10 cellular contexts compared by ENCODE assay signal in the genomic region with DNA sequence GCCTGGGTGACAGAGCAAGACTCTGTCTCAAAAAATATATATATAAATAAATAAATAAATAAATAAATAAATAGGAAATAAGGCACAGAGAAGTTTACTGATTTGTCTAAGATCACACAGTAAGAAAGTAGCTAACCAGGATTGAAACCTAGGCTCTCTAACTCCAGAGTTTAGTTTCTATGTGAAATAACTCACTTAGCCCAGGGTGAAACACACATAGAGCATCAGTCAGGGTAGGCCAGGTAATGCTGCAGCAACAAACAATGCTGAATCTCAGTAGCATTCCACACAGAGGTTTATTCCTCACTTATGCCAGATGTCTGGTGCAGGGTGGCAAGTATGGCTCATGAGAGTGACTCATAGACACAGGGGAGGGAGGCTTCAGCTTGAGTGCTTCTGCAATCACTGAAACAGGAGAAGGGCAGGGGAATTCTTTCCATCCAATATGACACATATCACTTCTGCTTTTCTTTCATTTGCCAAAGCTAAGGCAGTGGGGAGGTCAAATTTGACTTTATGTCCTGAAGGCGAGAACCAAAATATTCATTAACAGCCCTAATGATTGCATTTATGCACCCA. TPM values are rescaled to one million over a fixed set of nuclear protein-coding genes. Genes with fewer than 3 reads are reported as not detected.
A peak's percentile ranks its signal among the peaks of the same experiment; 100 is the strongest.
DNase-seq lines count a peak whose midpoint lies in the region; ATAC-seq and TF ChIP-seq lines count a peak whose summit lies in the region.
"Had no signal": no experiment of that assay in that cellular context is flagged by ENCODE, and none has a peak within 500 bp of the region (broad histone marks: within the 10 kb centered on the region; RNA-seq: fewer than 3 reads in every experiment).

No MANE protein-coding gene starts in this region.

- H3K9me3 ChIP-seq in breast epithelium = no peaks in the 10 kb centered on the region

- peaks cover 6% of the 10 kb centered on the region for H3K4me1 Mint-ChIP-seq in MCF 10A (ENCODE audit: insufficient read depth, unreplicated experiment)
- peaks cover 4 to 5% of the 10 kb centered on the region in 2 donors for H3K4me1 Mint-ChIP-seq in stimulated activated naive B cell treated with anti-CD40 and anti-IgM and Interleukin-4, amounts not matched to agents 10 μg/mL and 1 μg/mL and 100 μg/mL, for 72 hours

- no peaks in the 10 kb centered on the region for H3K9me3 Mint-ChIP-seq in MCF 10A (ENCODE audit: unreplicated experiment)
- no peaks in the 10 kb centered on the region for H3K9me3 Mint-ChIP-seq in stimulated activated naive B cell treated with anti-CD40 and anti-IgM and Interleukin-4, amounts not matched to agents 10 μg/mL and 1 μg/mL and 100 μg/mL, for 72 hours

- H3K4me3 Mint-ChIP-seq in MCF 10A (ENCODE audit: unreplicated experiment) = no peak overlapping the region
- H3K4me3 Mint-ChIP-seq in stimulated activated naive B cell treated with anti-CD40 and anti-IgM and Interleukin-4, amounts not matched to agents 10 μg/mL and 1 μg/mL and 100 μg/mL, for 72 hours = no peak overlapping the region
- H3K4me3 Mint-ChIP-seq: brain had no signal

- H3K4me3 ChIP-seq in breast epithelium (no peak overlapping the region), brain microvascular endothelial cell (ENCODE audit: low read depth, low read length) (no peak overlapping the region)

- POLR2A ChIA-PET in MCF 10A (lab: Yijun Ruan, JAX) = interaction anchor here (0.6 to 1.1 kb wide), 4 partner anchors 31 to 49 kb away, joined by 3 to 5 read pairs (median 3); no protein-coding TSS in a partner anchor

- peak; percentile 95 to 97 for ATAC-seq in stimulated activated naive B cell treated with anti-CD40 and anti-IgM and Interleukin-4, amounts not matched to agents 10 μg/mL and 1 μg/mL and 100 μg/mL, for 72 hours (replicated peaks)
- no peak for ATAC-seq in GM18498 (IDR thresholded peaks at IDR 0.05; ENCODE audit: unreplicated experiment)

- H3K36me3 Mint-ChIP-seq in MCF 10A (ENCODE audit: insufficient read depth, unreplicated experiment) = peaks cover 5% of the 10 kb centered on the region
- H3K36me3 Mint-ChIP-seq in stimulated activated naive B cell treated with anti-CD40 and anti-IgM and Interleukin-4, amounts not matched to agents 10 μg/mL and 1 μg/mL and 100 μg/mL, for 72 hours = no peaks in the 10 kb centered on the region
- H3K36me3 Mint-ChIP-seq: brain had no signal

- BruUV-seq in MCF 10A (replicated peaks; lab: Mats Ljungman, UMichigan) = no TSS peak

- no peak for TF ChIP-seq CTCF in MCF 10A (IDR thresholded peaks at IDR 0.05; ENCODE audit: unreplicated experiment)
- no peak for TF ChIP-seq CTCF in breast epithelium (IDR thresholded peaks at IDR 0.05)
- no peak for TF ChIP-seq CTCF in brain microvascular endothelial cell (IDR thresholded peaks at IDR 0.05; ENCODE audit: low read depth, low read length, missing control alignments)

- intact Hi-C loops in MCF 10A (cut with micrococcal nuclease) = no loop called here
- intact Hi-C loops in breast epithelium (cut with DNase I; ENCODE audit: low total_unique reads) = no loop called here

- H3K27me3 Mint-ChIP-seq in MCF 10A (ENCODE audit: insufficient read depth, unreplicated experiment) = no peaks in the 10 kb centered on the region
- peaks cover 0 to 4% of the 10 kb centered on the region in 2 donors for H3K27me3 Mint-ChIP-seq in stimulated activated naive B cell treated with anti-CD40 and anti-IgM and Interleukin-4, amounts not matched to agents 10 μg/mL and 1 μg/mL and 100 μg/mL, for 72 hours

- peak; percentile 92 for DNase-seq in MCF 10A (ENCODE audit: unreplicated experiment)
- DNase-seq in breast epithelium (ENCODE audit: low spot score in 2 of 2) = no peak
- DNase-seq in KBM-7 = peak; percentile 37
- peak; percentile 90 for DNase-seq in brain microvascular endothelial cell
- DNase-seq in stimulated activated naive B cell treated with anti-CD40 and anti-IgM and Interleukin-4, amounts not matched to agents 10 μg/mL and 1 μg/mL and 100 μg/mL, for 72 hours = peak; percentile 21
- DNase-seq in mucosa of gallbladder (ENCODE audit: low spot score) = no peak
- DNase-seq in DMS79 treated with DMSO at 0.1 percent for 48 hours (lab: John Stamatoyannopoulos, UW) = no peak

- no peak for TF ChIP-seq POLR2A in breast epithelium (IDR thresholded peaks at IDR 0.05)

- H3K36me3 ChIP-seq in breast epithelium (no peaks in the 10 kb centered on the region), brain microvascular endothelial cell (replicated peaks) (no peaks in the 10 kb centered on the region)

- in situ Hi-C loops in KBM-7 (cut with MboI; ENCODE audit: low pct_unique_long_range_greater_than_20kb, low sequenced_read_pairs) (no loop called here), brain microvascular endothelial cell (cut with HindIII; ENCODE audit: low pct_ligation_motif_present, low sequenced_read_pairs) (no loop called here)

- no peaks in the 10 kb centered on the region for H3K27me3 ChIP-seq in breast epithelium
- no peaks in the 10 kb centered on the region for H3K27me3 ChIP-seq in brain microvascular endothelial cell (replicated peaks)

- CTCF ChIA-PET in MCF 10A (lab: Yijun Ruan, JAX) = interaction anchor here (0.9 to 1.6 kb wide), 2 partner anchors 28 to 181 kb away, joined by 3 read pairs; no protein-coding TSS in a partner anchor

- no peaks in the 10 kb centered on the region for H3K4me1 ChIP-seq in breast epithelium
- H3K4me1 ChIP-seq: parathyroid adenoma had no signal

- no peak overlapping the region for H3K27ac Mint-ChIP-seq in MCF 10A (ENCODE audit: low read depth, unreplicated experiment)
- no peak overlapping the region for H3K27ac Mint-ChIP-seq in stimulated activated naive B cell treated with anti-CD40 and anti-IgM and Interleukin-4, amounts not matched to agents 10 μg/mL and 1 μg/mL and 100 μg/mL, for 72 hours
- H3K27ac Mint-ChIP-seq: brain had no signal

- H3K27ac ChIP-seq in breast epithelium = no peak overlapping the region
- H3K27ac ChIP-seq in brain microvascular endothelial cell = no peak overlapping the region
- H3K27ac ChIP-seq: parathyroid adenoma had no signal

RNA-seq across cellular contexts. Expression of gene KANK4, which starts 37.1 kb away (rescaled TPM):
- 0.20 and 0.51 TPM in 2 replicates for total RNA-seq in MCF 10A (2022)
- 1 to 10 TPM in 1 of 3 donors, under 1 TPM in 2; 0.48 to 1.6 (median 0.66) TPM for total RNA-seq in breast epithelium
- 0.20 TPM for total RNA-seq in mucosa of gallbladder

Comparison
In these comparisons a context has a peak if more than half of its experiments do, and no peak if none do; other contexts are left out.
1. DNase-seq: peak in MCF 10A (single experiment), KBM-7 (single experiment), brain microvascular endothelial cell (single experiment) and stimulated activated naive B cell treated with anti-CD40 and anti-IgM and Interleukin-4, amounts not matched to agents 10 μg/mL and 1 μg/mL and 100 μg/mL, for 72 hours (single experiment); none in breast epithelium (0 of 2), mucosa of gallbladder (single experiment) and DMS79 treated with DMSO at 0.1 percent for 48 hours (single experiment).